18 cellular contexts compared by ENCODE assay signal in the genomic region with DNA sequence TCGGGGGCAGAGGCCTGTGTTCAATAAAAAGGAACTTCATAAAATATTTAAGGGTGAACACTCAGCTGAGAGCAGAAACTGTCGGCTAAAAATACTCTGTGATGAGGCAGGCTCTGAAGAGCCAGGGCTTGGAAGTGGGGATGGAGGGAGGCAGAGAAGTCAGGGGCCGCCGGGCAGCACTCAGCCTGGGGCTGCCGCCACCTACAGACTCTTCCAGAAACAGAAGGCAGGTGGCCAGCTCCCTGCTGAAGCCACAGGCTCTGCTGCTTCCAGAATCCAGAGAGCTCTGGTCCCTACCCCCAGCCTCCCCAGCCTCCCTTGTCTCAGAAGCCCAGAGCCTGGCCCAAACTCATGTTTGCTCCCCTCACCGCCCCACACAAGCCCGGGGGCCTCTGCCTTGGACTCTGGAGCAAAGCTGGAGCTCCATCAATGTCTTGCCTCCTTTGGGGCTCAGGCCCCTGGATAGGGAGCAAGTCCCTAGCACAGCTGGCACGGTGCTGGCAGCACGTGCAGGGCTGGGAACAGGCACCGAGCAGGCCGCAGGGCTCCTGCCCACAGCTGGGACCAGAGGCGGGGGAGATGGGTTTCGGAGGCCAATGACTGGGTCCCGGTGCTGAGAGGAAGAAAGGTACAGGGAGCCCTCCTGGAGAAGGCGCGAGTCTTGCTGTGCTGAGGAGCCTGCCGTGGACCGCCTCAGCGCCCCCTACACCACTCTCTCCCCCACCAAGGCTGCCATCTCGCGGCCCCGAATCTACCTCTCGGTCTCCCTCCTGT. TPM values are rescaled to one million over a fixed set of nuclear protein-coding genes. Genes with fewer than 3 reads are reported as not detected.
DNase-seq lines count a peak whose midpoint lies in the region; ATAC-seq and TF ChIP-seq lines count a peak whose summit lies in the region.
"Had no signal": no experiment of that assay in that cellular context is flagged by ENCODE, and none has a peak within 500 bp of the region (broad histone marks: within the 10 kb centered on the region; RNA-seq: fewer than 3 reads in every experiment).

No MANE protein-coding gene starts in this region.

- TF ChIP-seq CTCF in GM23338 (conservative IDR thresholded peaks at IDR 0.05; ENCODE audit: low read depth in 2 of 2) (no peak), OCI-LY7 (conservative IDR thresholded peaks at IDR 0.05; ENCODE audit: low read length) (0 out of 2 replicates have a peak, but pooled peaks have one; percentile 35), endodermal cell (conservative IDR thresholded peaks at IDR 0.05) (peak; percentile 27)

- WGBS in endodermal cell (ENCODE audit: insufficient coverage in 1 of 2, insufficient read length in 1 of 2), 2 experiments: 90 to 93% methylated on average over 9 to 23 of the region's 23 CpGs

- H3K36me3 Mint-ChIP-seq in GM23338 (ENCODE audit: low read depth) (peaks cover 3% of the 10 kb centered on the region; the same call in 1 of the 3 replicates), endodermal cell (ENCODE audit: low read depth) (no peaks in the 10 kb centered on the region)

- no peak overlapping the region for H3K4me3 Mint-ChIP-seq in GM23338
- no peak overlapping the region for H3K4me3 Mint-ChIP-seq in endodermal cell
- H3K4me3 Mint-ChIP-seq: activated CD4-positive, alpha-beta T cell treated with anti-CD3 and anti-CD28 coated beads, Interleukin-2, amount 10 ng/mL, durations not matched to agents 7 days and 5 days had no signal

- H3K27me3 Mint-ChIP-seq in GM23338 (ENCODE audit: insufficient read depth, low read depth, poor library complexity) (peaks cover 24% of the 10 kb centered on the region), endodermal cell (ENCODE audit: insufficient read depth) (no peaks in the 10 kb centered on the region)
- H3K27me3 Mint-ChIP-seq: activated CD4-positive, alpha-beta T cell treated with anti-CD3 and anti-CD28 coated beads, Interleukin-2, amount 10 ng/mL, durations not matched to agents 7 days and 5 days had no signal

- no TSS peak for BruUV-seq in OCI-LY7 (replicated peaks; lab: Mats Ljungman, UMichigan)

- H3K9ac ChIP-seq in BLaER1 (no peak overlapping the region), endodermal cell (ENCODE audit: extremely low read depth, low read length, poor library complexity, severe bottlenecking) (no peak overlapping the region)
- H3K9ac ChIP-seq: parathyroid adenoma had no signal

- H3K4me1 Mint-ChIP-seq in GM23338: peaks cover 16% of the 10 kb centered on the region
- H3K4me1 Mint-ChIP-seq in endodermal cell: no peaks in the 10 kb centered on the region

- no peaks in the 10 kb centered on the region; the same call in 2 of the 3 replicates for H3K9me3 Mint-ChIP-seq in GM23338
- H3K9me3 Mint-ChIP-seq in endodermal cell: no peaks in the 10 kb centered on the region
- H3K9me3 Mint-ChIP-seq: activated CD4-positive, alpha-beta T cell treated with anti-CD3 and anti-CD28 coated beads, Interleukin-2, amount 10 ng/mL, durations not matched to agents 7 days and 5 days had no signal

- H3F3A ChIP-seq in GM23338 (replicated peaks; ENCODE audit: low read depth): no peaks in the 10 kb centered on the region

- H3K4me3 ChIP-seq in BLaER1 (no peak overlapping the region), GM23338 (no peak overlapping the region), OCI-LY7 (ENCODE audit: low read depth, low read length, poor library complexity, severe bottlenecking) (peak overlapping the region; percentile 11), endodermal cell (ENCODE audit: low read length) (no peak overlapping the region)
- H3K4me3 ChIP-seq: left ventricle myocardium inferior had no signal

- H3K79me2 ChIP-seq in GM23338 (replicated peaks; ENCODE audit: insufficient read depth) (no peaks in the 10 kb centered on the region), OCI-LY7 (ENCODE audit: insufficient read depth, low read depth, low read length) (no peaks in the 10 kb centered on the region)
- H3K79me2 ChIP-seq: parathyroid adenoma had no signal

- CTCF ChIA-PET in OCI-LY7 (lab: Charles Lee; ENCODE audit: unreplicated experiment): interaction anchor here (1.2 kb wide), 1 partner anchor 9 kb away, joined by 3 read pairs; no protein-coding TSS in a partner anchor

- peaks cover 32% of the 10 kb centered on the region for H3K36me3 ChIP-seq in BLaER1
- H3K36me3 ChIP-seq in GM23338 (ENCODE audit: insufficient read depth): no peaks in the 10 kb centered on the region
- H3K36me3 ChIP-seq in OCI-LY7 (ENCODE audit: insufficient read depth, low read length): no peaks in the 10 kb centered on the region
- H3K36me3 ChIP-seq in endodermal cell (ENCODE audit: control insufficient read depth, insufficient read depth, low read length): no peaks in the 10 kb centered on the region
- H3K36me3 ChIP-seq: left ventricle myocardium inferior had no signal

- H3K27ac ChIP-seq in BLaER1 (0 out of 2 replicates have a peak overlapping the region, but pooled peaks have one; percentile 1), GM23338 (ENCODE audit: low read depth) (no peak overlapping the region), OCI-LY7 (ENCODE audit: low read depth, low read length, poor library complexity, severe bottlenecking) (peak overlapping the region; percentile 47), endodermal cell (ENCODE audit: low read depth, low read length) (no peak overlapping the region)
- H3K27ac ChIP-seq: left ventricle myocardium inferior, parathyroid adenoma had no signal

- ATAC-seq in GM23338: peak; percentile 4
- no peak for ATAC-seq in HG03097 (IDR thresholded peaks at IDR 0.05; ENCODE audit: low FRiP score, unreplicated experiment)

- H3K4me2 ChIP-seq in BLaER1 (peak overlapping the region; percentile 18), GM23338 (no peak overlapping the region), OCI-LY7 (ENCODE audit: low read length) (peak overlapping the region; percentile 53)

- no peak overlapping the region for H2AFZ ChIP-seq in GM23338
- H2AFZ ChIP-seq in OCI-LY7 (ENCODE audit: low read length): no peak overlapping the region
- H2AFZ ChIP-seq: parathyroid adenoma had no signal

- H3K4me1 ChIP-seq in BLaER1: peaks cover 47% of the 10 kb centered on the region
- H3K4me1 ChIP-seq in GM23338 (ENCODE audit: insufficient read depth): no peaks in the 10 kb centered on the region; the same call in 1 of the 2 replicates
- H3K4me1 ChIP-seq in OCI-LY7 (ENCODE audit: insufficient read depth, low read length, poor library complexity, severe bottlenecking): peaks cover 59% of the 10 kb centered on the region
- H3K4me1 ChIP-seq in endodermal cell (ENCODE audit: control insufficient read depth, insufficient read depth, low read length): no peaks in the 10 kb centered on the region
- H3K4me1 ChIP-seq: left ventricle myocardium inferior, parathyroid adenoma had no signal

- DNase-seq in GM23338 (ENCODE audit: low spot score) (no peak), OCI-LY7 (ENCODE audit: low spot score) (no peak), endodermal cell (no peak), activated gamma-delta T cell treated with Interleukin-2 at 50 U/mL for 16 hours (no peak), NK-92 (lab: John Stamatoyannopoulos, UW; ENCODE audit: unreplicated experiment) (no peak), NOMO-1 treated with DMSO at 0.1 percent for 48 hours (lab: John Stamatoyannopoulos, UW; ENCODE audit: unreplicated experiment) (no peak)
- DNase-seq: activated CD4-positive, alpha-beta T cell treated with anti-CD3 and anti-CD28 coated beads, Interleukin-2, amount 10 ng/mL, durations not matched to agents 7 days and 5 days; activated naive CD4-positive, alpha-beta T cell treated with anti-CD3 and anti-CD28 coated beads, Interleukin-2, amount 50 U/mL, for 16 hours; COR-L47; dermis blood vessel endothelial cell; left ventricle myocardium inferior; NCI-H2029; NCI-H748 treated with DMSO at 0.1 percent for 48 hours; stimulated activated CD4-positive, alpha-beta T cell treated with anti-CD3 and anti-CD28 coated beads, Interleukin-4, amount 100 ng/mL, for 24 hours; SW 1271 had no signal

- POLR2A ChIA-PET in OCI-LY7 (lab: Charles Lee): no interaction called here

- H3K9me2 ChIP-seq in GM23338 (ENCODE audit: insufficient read depth) (no peaks in the 10 kb centered on the region), OCI-LY7 (ENCODE audit: insufficient read depth, low read length) (no peaks in the 10 kb centered on the region)

- intact Hi-C loops in OCI-LY7 (cut with micrococcal nuclease; ENCODE audit: unreplicated experiment): no loop called here

- H3K27me3 ChIP-seq in BLaER1: no peaks in the 10 kb centered on the region
- no peaks in the 10 kb centered on the region for H3K27me3 ChIP-seq in GM23338 (ENCODE audit: insufficient read depth)
- H3K27me3 ChIP-seq in endodermal cell (ENCODE audit: control insufficient read depth, insufficient read depth, low read length, poor library complexity, severe bottlenecking): no peaks in the 10 kb centered on the region

- H3K9me3 ChIP-seq in BLaER1 (no peaks in the 10 kb centered on the region), OCI-LY7 (ENCODE audit: low read length) (no peaks in the 10 kb centered on the region), endodermal cell (ENCODE audit: control insufficient read depth, low read length) (no peaks in the 10 kb centered on the region)
- H3K9me3 ChIP-seq: left ventricle myocardium inferior had no signal

- H4K20me1 ChIP-seq in BLaER1 (peaks cover 22% of the 10 kb centered on the region), GM23338 (replicated peaks; ENCODE audit: insufficient read depth) (no peaks in the 10 kb centered on the region), OCI-LY7 (ENCODE audit: insufficient read depth, low read length) (no peaks in the 10 kb centered on the region)

- H3K27ac Mint-ChIP-seq in GM23338: no peak overlapping the region
- H3K27ac Mint-ChIP-seq in endodermal cell: no peak overlapping the region
- H3K27ac Mint-ChIP-seq: activated CD4-positive, alpha-beta T cell treated with anti-CD3 and anti-CD28 coated beads, Interleukin-2, amount 10 ng/mL, durations not matched to agents 7 days and 5 days had no signal

TF ChIP-seq in GM23338, 12 proteins besides CTCF, POLR2A, EP300 and RAD21 (continues in another document):
- no peak for TF ChIP-seq EZH2 (IDR thresholded peaks at IDR 0.05; ENCODE audit: low read depth, unreplicated experiment)

RNA-seq across cellular contexts. Expression of gene LRFN4, which starts 8.2 kb away (rescaled TPM):
- 56.7 and 63.5 TPM in 2 replicates for total RNA-seq in GM23338 (2014; rRNA removed; shearing (Covaris generic))
- 9.8 and 11.1 TPM in 2 replicates for polyA plus RNA-seq in GM23338 (2016; fragmentation: Nextera tagmentation; extraction: Ambion mirVana)
- 27.2 and 33.9 TPM in 2 replicates for total RNA-seq in OCI-LY7 (2014; rRNA removed; shearing (Covaris generic))
- total RNA-seq in OCI-LY7 (2022) (34.9 and 38.6 TPM in 2 replicates), endodermal cell (10 to 100 TPM; 23.2 to 26.2 TPM)
- polyA plus RNA-seq in endodermal cell (2013, experiment 1 of 2): 27.8 TPM
- 24.3 TPM for polyA plus RNA-seq in endodermal cell (2013, experiment 2 of 2)

RNA-seq across cellular contexts. Expression of gene RCE1, which starts 21.9 kb away (rescaled TPM):
- 44.7 and 55.1 TPM in 2 replicates for total RNA-seq in GM23338 (2014; rRNA removed; shearing (Covaris generic))
- 27.7 and 27.8 TPM in 2 replicates for polyA plus RNA-seq in GM23338 (2016; fragmentation: Nextera tagmentation; extraction: Ambion mirVana)
- total RNA-seq in OCI-LY7 (2014; rRNA removed; shearing (Covaris generic)): 45.3 and 62.9 TPM in 2 replicates
- total RNA-seq in OCI-LY7 (2022): 31.6 and 34.9 TPM in 2 replicates
- total RNA-seq in endodermal cell: 10 to 100 TPM; 34.5 to 37.5 TPM
- polyA plus RNA-seq in endodermal cell (2013, experiment 1 of 2): 21.4 TPM
- 21.2 TPM for polyA plus RNA-seq in endodermal cell (2013, experiment 2 of 2)

Comparison
In these comparisons a context has a peak if more than half of its experiments do, and no peak if none do; other contexts are left out.
1. H3K27ac ChIP-seq: peak in BLaER1 (single experiment) and OCI-LY7 (single experiment); none in GM23338 (single experiment) and endodermal cell (single experiment).
2. CTCF ChIP-seq: peak in OCI-LY7 (single experiment) and endodermal cell (single experiment); none in GM23338 (0 of 2).